ENCODE assay signal across 6 cellular contexts in genomic region chr16:9670616-9671015, GRCh38.
DNase-seq lines count a peak whose midpoint lies in the region; ATAC-seq and TF ChIP-seq lines count a peak whose summit lies in the region.
"Not testable (repeated sequence)": the region's sequence is repeated elsewhere in the genome, so short reads cannot be mapped to it uniquely, and the experiment has no call there.

No MANE protein-coding gene starts in this region.

- not testable (repeated sequence) for H3K9me3 Mint-ChIP-seq in GM23338, WTC11, neural progenitor cell

- H3K9ac ChIP-seq in HUES6 (ENCODE audit: low read length): peak overlapping the region; percentile 70
- H3K9ac ChIP-seq in iPS-18a (ENCODE audit: low read length); neural progenitor cell: not testable (repeated sequence)

- not testable (repeated sequence) for H4K20me1 ChIP-seq in GM23338 (replicated peaks; ENCODE audit: insufficient read depth); neural progenitor cell (ENCODE audit: low read depth)

- 71% methylated on average over 5 of the region's 5 CpGs for WGBS in esophagus muscularis mucosa

- not testable (repeated sequence) for H3K4me3 Mint-ChIP-seq in GM23338, WTC11, neural progenitor cell

- H3K36me3 ChIP-seq in GM23338 (ENCODE audit: insufficient read depth); esophagus muscularis mucosa; neural progenitor cell: not testable (repeated sequence)
- H3K36me3 ChIP-seq in HUES6 (ENCODE audit: control insufficient read depth, insufficient read depth, low read length) (peaks cover 38% of the 10 kb centered on the region), iPS-18a (ENCODE audit: control insufficient read depth, low read depth, low read length) (peaks cover 37% of the 10 kb centered on the region)

- DNase-seq in GM23338 (ENCODE audit: low spot score) (peak; percentile 77), esophagus muscularis mucosa (ENCODE audit: extremely low spot score) (peak; percentile 31)
- not testable (repeated sequence) for DNase-seq in WTC11 (ENCODE audit: low spot score); neural progenitor cell (ENCODE audit: low spot score)

- peaks cover 22% of the 10 kb centered on the region for H3K4me1 ChIP-seq in GM23338 (ENCODE audit: insufficient read depth)
- H3K4me1 ChIP-seq in HUES6 (ENCODE audit: control insufficient read depth, insufficient read depth, low read length): peaks cover 17% of the 10 kb centered on the region
- H3K4me1 ChIP-seq in esophagus muscularis mucosa: not testable (repeated sequence)
- peaks cover 15% of the 10 kb centered on the region for H3K4me1 ChIP-seq in iPS-18a (ENCODE audit: control insufficient read depth, low read depth, low read length)
- peaks cover 15% of the 10 kb centered on the region for H3K4me1 ChIP-seq in neural progenitor cell

- H2AFZ ChIP-seq in GM23338; neural progenitor cell (replicated peaks): not testable (repeated sequence)

- H3K9me2 ChIP-seq in GM23338 (ENCODE audit: insufficient read depth): not testable (repeated sequence)

- not testable (repeated sequence) for H3K27ac Mint-ChIP-seq in GM23338, WTC11, neural progenitor cell

- intact Hi-C loops in esophagus muscularis mucosa (cut with DNase I): not testable (repeated sequence)

- not testable (repeated sequence) for TF ChIP-seq POLR2A in esophagus muscularis mucosa (IDR thresholded peaks at IDR 0.05; ENCODE audit: low read depth)

- ATAC-seq in GM23338 (peak; percentile 43), WTC11 (peak; percentile 21)

- not testable (repeated sequence) for TF ChIP-seq EP300 in esophagus muscularis mucosa (IDR thresholded peaks at IDR 0.05)

- H3K9me3 ChIP-seq in HUES6 (ENCODE audit: control insufficient read depth, insufficient read depth, low read depth, low read length); esophagus muscularis mucosa; iPS-18a (ENCODE audit: control insufficient read depth, low read depth, low read length); neural progenitor cell (ENCODE audit: low read depth): not testable (repeated sequence)

- H3K36me3 Mint-ChIP-seq in GM23338 (ENCODE audit: low read depth) (peaks cover 22% of the 10 kb centered on the region), WTC11 (peaks cover 38% of the 10 kb centered on the region)
- not testable (repeated sequence) for H3K36me3 Mint-ChIP-seq in neural progenitor cell

- CTCF ChIA-PET in WTC11 (lab: Charles Lee): interaction anchor here (0.9 to 3.5 kb wide), 5 partner anchors 11 to 415 kb away, joined by 3 to 17 read pairs (median 6); no protein-coding TSS in a partner anchor

- H3K4me2 ChIP-seq in GM23338: peak overlapping the region; percentile 37; the same call in 1 of the 2 replicates
- H3K4me2 ChIP-seq in neural progenitor cell: peak overlapping the region; percentile 31

- POLR2A ChIA-PET in WTC11 (lab: Charles Lee): interaction anchor here (1.2 to 1.7 kb wide), 2 partner anchors 9 to 11 kb away, joined by 4 to 10 read pairs; no protein-coding TSS in a partner anchor

- not testable (repeated sequence) for H3K79me2 ChIP-seq in GM23338 (replicated peaks; ENCODE audit: insufficient read depth); neural progenitor cell (ENCODE audit: low read depth)

- H3K4me1 Mint-ChIP-seq in GM23338: peaks cover 28% of the 10 kb centered on the region
- H3K4me1 Mint-ChIP-seq in WTC11: peaks cover 21% of the 10 kb centered on the region
- H3K4me1 Mint-ChIP-seq in neural progenitor cell: not testable (repeated sequence)

- H3K27ac ChIP-seq in GM23338 (ENCODE audit: low read depth) (peak overlapping the region; percentile 98), HUES6 (ENCODE audit: low read depth, low read length) (peak overlapping the region; percentile 85), iPS-18a (ENCODE audit: low read length) (peak overlapping the region; percentile 52)
- not testable (repeated sequence) for H3K27ac ChIP-seq in esophagus muscularis mucosa (replicated peaks in 1 of 4); neural progenitor cell

- not testable (repeated sequence) for H3K4me3 ChIP-seq in GM23338, esophagus muscularis mucosa, neural progenitor cell
- H3K4me3 ChIP-seq in HUES6 (ENCODE audit: low read depth, low read length) (peak overlapping the region; percentile 40; the same call in 1 of the 2 replicates), iPS-18a (ENCODE audit: low read length) (peak overlapping the region; percentile 34)

- peaks cover 15% of the 10 kb centered on the region for H3K27me3 Mint-ChIP-seq in GM23338 (ENCODE audit: insufficient read depth, low read depth, poor library complexity)
- not testable (repeated sequence) for H3K27me3 Mint-ChIP-seq in WTC11 (ENCODE audit: low read depth); neural progenitor cell (ENCODE audit: insufficient read depth, low read depth)

- peaks cover 11% of the 10 kb centered on the region; the same call in 1 of the 2 replicates for H3F3A ChIP-seq in GM23338 (replicated peaks; ENCODE audit: low read depth)
- H3F3A ChIP-seq in neural progenitor cell (ENCODE audit: low read depth): not testable (repeated sequence)

- not testable (repeated sequence) for TF ChIP-seq CTCF in GM23338 (conservative IDR thresholded peaks at IDR 0.05; ENCODE audit: low read depth in 2 of 2); WTC11 (IDR thresholded peaks at IDR 0.05); esophagus muscularis mucosa (IDR thresholded peaks at IDR 0.05); neural progenitor cell (IDR thresholded peaks at IDR 0.05)

- H3K27me3 ChIP-seq in GM23338 (ENCODE audit: insufficient read depth); HUES6 (ENCODE audit: control insufficient read depth, insufficient read depth, low read length); esophagus muscularis mucosa; iPS-18a (ENCODE audit: control insufficient read depth, insufficient read depth, low read length); neural progenitor cell: not testable (repeated sequence)

TF ChIP-seq in GM23338, 12 proteins besides CTCF, POLR2A, EP300 and RAD21:
- peak; percentile 33; the same call in 1 of the 2 replicates for TF ChIP-seq CREB1 (CRISPR knock-in tag; IDR thresholded peaks at IDR 0.05; ENCODE audit: low read depth)
- peak; percentile 95 for TF ChIP-seq NANOG (IDR thresholded peaks at IDR 0.05; ENCODE audit: borderline replicate concordance)
TF ChIP-seq in GM23338: peak in this region for 2; not testable (repeated sequence) for 10.

TF ChIP-seq in WTC11, 78 proteins besides CTCF, POLR2A, EP300 and RAD21:
- TF ChIP-seq SMAD3 (CRISPR knock-in tag; IDR thresholded peaks at IDR 0.05; ENCODE audit: borderline replicate concordance) (0 out of 2 replicates have a peak, but pooled peaks have one; percentile 18), TEAD1 (CRISPR knock-in tag; IDR thresholded peaks at IDR 0.05) (peak; percentile 83; the same call in 1 of the 2 replicates)
